Comparison of ENCODE assay signal across 11 cellular contexts in the genomic region with DNA sequence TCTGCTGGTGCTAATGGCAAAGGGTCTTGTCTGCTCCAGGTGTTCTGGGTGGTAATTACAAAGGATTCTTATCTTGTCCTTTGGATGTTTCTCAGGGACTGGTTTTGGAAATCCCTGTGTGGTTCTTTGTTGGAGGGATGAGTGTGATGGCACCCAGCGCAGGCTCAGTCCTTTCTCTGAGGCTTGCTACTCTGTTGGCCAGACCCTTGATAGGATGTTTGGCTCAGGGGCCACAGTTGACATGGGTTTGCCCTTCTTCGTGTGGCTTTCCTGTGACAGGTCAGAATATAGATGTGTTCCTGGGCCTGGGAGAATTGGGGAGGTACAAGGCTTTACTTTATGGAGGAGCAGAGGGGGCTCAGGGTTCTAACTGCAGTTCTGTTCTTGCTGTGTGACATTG. TPM values are rescaled to one million over a fixed set of nuclear protein-coding genes. Genes with fewer than 3 reads are reported as not detected.
DNase-seq lines count a peak whose midpoint lies in the region; ATAC-seq and TF ChIP-seq lines count a peak whose summit lies in the region.
"Had no signal": no experiment of that assay in that cellular context is flagged by ENCODE, and none has a peak within 500 bp of the region (broad histone marks: within the 10 kb centered on the region; RNA-seq: fewer than 3 reads in every experiment).

No MANE protein-coding gene starts in this region.

- H3K4me2 ChIP-seq in BLaER1 treated with 17β-estradiol and CSF1 and Interleukin-3, amounts not matched to agents 10 nM and 100 nM: peak overlapping the region in 10 of 11 experiments; percentile 54 to 99 (median 70); a peak in 20 of 22 replicates

- no peaks in the 10 kb centered on the region for H3K9me3 Mint-ChIP-seq in MCF 10A (ENCODE audit: unreplicated experiment)
- H3K9me3 Mint-ChIP-seq in activated naive CD8-positive, alpha-beta T cell treated with anti-CD3 and anti-CD28 coated beads, Interleukin-2, amount 50 U/mL, for 24 hours: no peaks in the 10 kb centered on the region
- H3K9me3 Mint-ChIP-seq: activated CD4-positive, alpha-beta memory T cell treated with anti-CD3 and anti-CD28 coated beads for 36 hours had no signal

- peaks cover 0 to 42% (median 10%) of the 10 kb centered on the region in 11 experiments; a peak in 9 of 22 replicates for H4K20me1 ChIP-seq in BLaER1 treated with 17β-estradiol and CSF1 and Interleukin-3, amounts not matched to agents 10 nM and 100 nM

- intact Hi-C loops in MCF 10A (cut with micrococcal nuclease): no loop called here
- intact Hi-C loops in left lung (cut with DNase I): no loop called here

- H3K27ac ChIP-seq in BLaER1 treated with 17β-estradiol and CSF1 and Interleukin-3, amounts not matched to agents 10 nM and 100 nM: no peak overlapping the region
- H3K27ac ChIP-seq in left lung: peak overlapping the region; percentile 46 to 93
- H3K27ac ChIP-seq in skeletal muscle tissue (ENCODE audit: low read depth, low read length): peak overlapping the region; percentile 62
- H3K27ac ChIP-seq: neutrophil had no signal

- no peak for ATAC-seq in left lung
- no peak for ATAC-seq in GM21528 (IDR thresholded peaks at IDR 0.05; ENCODE audit: low FRiP score, unreplicated experiment)
- no peak for ATAC-seq in GM18867 (IDR thresholded peaks at IDR 0.05; ENCODE audit: unreplicated experiment)
- ATAC-seq in activated naive CD8-positive, alpha-beta T cell treated with anti-CD3 and anti-CD28 coated beads, Interleukin-2, amount 50 U/mL, for 24 hours: no peak

- H3K36me3 ChIP-seq in BLaER1 treated with 17β-estradiol and CSF1 and Interleukin-3, amounts not matched to agents 10 nM and 100 nM: no peaks in the 10 kb centered on the region
- H3K36me3 ChIP-seq in left lung (peaks cover 0 to 3% of the 10 kb centered on the region in 2 donors), skeletal muscle tissue (ENCODE audit: control insufficient read depth in 3 of 3, insufficient read depth in 3 of 3, low read length in 3 of 3) (peaks cover 0 to 5% (median 3%) of the 10 kb centered on the region in 3 donors)
- H3K36me3 ChIP-seq: neutrophil had no signal

- no peaks in the 10 kb centered on the region for H3K9me3 ChIP-seq in BLaER1 treated with 17β-estradiol and CSF1 and Interleukin-3, amounts not matched to agents 10 nM and 100 nM (replicated peaks in 1 of 11)
- H3K9me3 ChIP-seq in left lung (no peaks in the 10 kb centered on the region), skeletal muscle tissue (ENCODE audit: control insufficient read depth in 3 of 3, low read length in 3 of 3) (no peaks in the 10 kb centered on the region)
- H3K9me3 ChIP-seq: neutrophil had no signal

- H3K4me1 ChIP-seq in BLaER1 treated with 17β-estradiol and CSF1 and Interleukin-3, amounts not matched to agents 10 nM and 100 nM: peaks cover 42 to 88% (median 72%) of the 10 kb centered on the region in 10 experiments
- H3K4me1 ChIP-seq in left lung: peaks cover 43 to 97% of the 10 kb centered on the region in 2 donors
- H3K4me1 ChIP-seq in skeletal muscle tissue (ENCODE audit: control insufficient read depth in 3 of 3, insufficient read depth in 3 of 3, low read length in 3 of 3): peaks cover 46 to 55% (median 54%) of the 10 kb centered on the region in 3 donors

- peak overlapping the region in 6 of 11 experiments; percentile 17 to 52 (median 42); a peak in 7 of 22 replicates for H3K9ac ChIP-seq in BLaER1 treated with 17β-estradiol and CSF1 and Interleukin-3, amounts not matched to agents 10 nM and 100 nM
- H3K9ac ChIP-seq in skeletal muscle tissue (ENCODE audit: low read depth in 1 of 3, low read length in 3 of 3): peak overlapping the region; percentile 32 to 82 (median 52)

- POLR2A ChIA-PET in MCF 10A (lab: Yijun Ruan, JAX): interaction anchor here (0.7 kb wide), 1 partner anchor 122 kb away, joined by 3 read pairs; no protein-coding TSS in a partner anchor

- no peak overlapping the region for H3K4me3 ChIP-seq in BLaER1 treated with 17β-estradiol and CSF1 and Interleukin-3, amounts not matched to agents 10 nM and 100 nM
- H3K4me3 ChIP-seq in left lung (peak overlapping the region; percentile 58 to 69), skeletal muscle tissue (ENCODE audit: low read length in 3 of 3) (peak overlapping the region; percentile 40 to 67 (median 62))

- H3K27me3 Mint-ChIP-seq in MCF 10A (ENCODE audit: insufficient read depth, unreplicated experiment): no peaks in the 10 kb centered on the region
- peaks cover 7% of the 10 kb centered on the region for H3K27me3 Mint-ChIP-seq in activated naive CD8-positive, alpha-beta T cell treated with anti-CD3 and anti-CD28 coated beads, Interleukin-2, amount 50 U/mL, for 24 hours

- no TSS peak for BruUV-seq in MCF 10A (replicated peaks; lab: Mats Ljungman, UMichigan)

- DNase-seq in MCF 10A (ENCODE audit: unreplicated experiment) (no peak), left lung (no peak), NCI-H128 (lab: John Stamatoyannopoulos, UW; ENCODE audit: unreplicated experiment) (no peak)
- DNase-seq in activated naive CD8-positive, alpha-beta T cell treated with anti-CD3 and anti-CD28 coated beads, Interleukin-2, amount 50 U/mL, for 24 hours: no peak
- DNase-seq: activated CD4-positive, alpha-beta memory T cell treated with anti-CD3 and anti-CD28 coated beads for 36 hours; Karpas-422 had no signal

- H3K4me3 Mint-ChIP-seq in MCF 10A (ENCODE audit: unreplicated experiment): peak overlapping the region; percentile 68
- H3K4me3 Mint-ChIP-seq in activated naive CD8-positive, alpha-beta T cell treated with anti-CD3 and anti-CD28 coated beads, Interleukin-2, amount 50 U/mL, for 24 hours: no peak overlapping the region
- H3K4me3 Mint-ChIP-seq: activated CD4-positive, alpha-beta memory T cell treated with anti-CD3 and anti-CD28 coated beads for 36 hours had no signal

- peaks cover 48% of the 10 kb centered on the region for H3K4me1 Mint-ChIP-seq in MCF 10A (ENCODE audit: insufficient read depth, unreplicated experiment)
- H3K4me1 Mint-ChIP-seq in activated naive CD8-positive, alpha-beta T cell treated with anti-CD3 and anti-CD28 coated beads, Interleukin-2, amount 50 U/mL, for 24 hours: peaks cover 3% of the 10 kb centered on the region

- peak overlapping the region; percentile 89 for H3K27ac Mint-ChIP-seq in MCF 10A (ENCODE audit: low read depth, unreplicated experiment)
- H3K27ac Mint-ChIP-seq in activated naive CD8-positive, alpha-beta T cell treated with anti-CD3 and anti-CD28 coated beads, Interleukin-2, amount 50 U/mL, for 24 hours: no peak overlapping the region
- H3K27ac Mint-ChIP-seq: activated CD4-positive, alpha-beta memory T cell treated with anti-CD3 and anti-CD28 coated beads for 36 hours had no signal

- TF ChIP-seq CTCF in MCF 10A (IDR thresholded peaks at IDR 0.05; ENCODE audit: unreplicated experiment) (no peak), left lung (IDR thresholded peaks at IDR 0.05) (no peak)

- CTCF ChIA-PET in MCF 10A (lab: Yijun Ruan, JAX): interaction anchor here (2.1 kb wide), 1 partner anchor 40 kb away, joined by 6 read pairs; no protein-coding TSS in a partner anchor

- H3K27me3 ChIP-seq in BLaER1 treated with 17β-estradiol and CSF1 and Interleukin-3, amounts not matched to agents 10 nM and 100 nM: peaks cover 23 to 34% (median 31%) of the 10 kb centered on the region in 11 experiments
- H3K27me3 ChIP-seq in left lung (peaks cover 0 to 20% of the 10 kb centered on the region in 2 donors), skeletal muscle tissue (ENCODE audit: control insufficient read depth in 3 of 3, insufficient read depth in 3 of 3, low read length in 3 of 3) (no peaks in the 10 kb centered on the region)

- peaks cover 7% of the 10 kb centered on the region for H3K36me3 Mint-ChIP-seq in MCF 10A (ENCODE audit: insufficient read depth, unreplicated experiment)
- H3K36me3 Mint-ChIP-seq in activated naive CD8-positive, alpha-beta T cell treated with anti-CD3 and anti-CD28 coated beads, Interleukin-2, amount 50 U/mL, for 24 hours (ENCODE audit: low read depth): no peaks in the 10 kb centered on the region
- H3K36me3 Mint-ChIP-seq: activated CD4-positive, alpha-beta memory T cell treated with anti-CD3 and anti-CD28 coated beads for 36 hours had no signal

RNA-seq across cellular contexts. Expression of gene ARHGEF17, which starts 4.0 kb away (rescaled TPM):
- total RNA-seq in MCF 10A (2022): 27.6 and 29.3 TPM in 2 replicates
- 10 to 100 TPM; 56.3 to 69.1 TPM for total RNA-seq in left lung
- total RNA-seq in skeletal muscle tissue: 19.3 TPM

RNA-seq across cellular contexts. Expression of gene P2RY6, which starts 39.9 kb away (rescaled TPM):
- not detected in 2 replicates for total RNA-seq in MCF 10A (2022)
- 1 to 10 TPM; 2.2 to 4.8 TPM for total RNA-seq in left lung
- total RNA-seq in skeletal muscle tissue: 2.1 TPM
- total RNA-seq: activated CD4-positive, alpha-beta memory T cell treated with anti-CD3 and anti-CD28 coated beads for 36 hours had no signal

Comparison
In these comparisons a context has a peak if more than half of its experiments do, and no peak if none do; other contexts are left out.
1. H3K27ac ChIP-seq: peak in left lung (2 of 2) and skeletal muscle tissue (single experiment); none in BLaER1 treated with 17β-estradiol and CSF1 and Interleukin-3, amounts not matched to agents 10 nM and 100 nM (0 of 11).
2. H3K4me3 ChIP-seq: peak in left lung (2 of 2) and skeletal muscle tissue (3 of 3); none in BLaER1 treated with 17β-estradiol and CSF1 and Interleukin-3, amounts not matched to agents 10 nM and 100 nM (0 of 10).